ENCODE assay signal across 8 cellular contexts in the genomic region with DNA sequence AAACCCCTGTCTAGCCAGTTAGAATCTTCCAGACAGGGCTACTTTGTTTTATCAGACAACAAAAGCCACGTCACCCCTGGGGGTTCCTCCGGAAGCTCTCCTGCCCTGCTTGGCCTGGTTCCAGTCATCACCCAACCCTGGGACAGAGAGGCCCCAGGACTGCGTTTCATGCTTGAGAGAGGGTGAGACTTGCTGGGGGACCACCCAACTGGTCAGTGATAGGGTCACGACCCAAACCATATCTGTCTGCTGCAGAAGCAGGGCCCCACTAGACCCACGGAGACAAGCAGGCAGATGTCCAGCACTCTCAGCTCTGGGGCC. TPM values are rescaled to one million over a fixed set of nuclear protein-coding genes. Genes with fewer than 3 reads are reported as not detected.
DNase-seq lines count a peak whose midpoint lies in the region; ATAC-seq lines count a peak whose summit lies in the region.

No MANE protein-coding gene starts in this region.

- H3K9me3 Mint-ChIP-seq in activated naive CD4-positive, alpha-beta T cell treated with anti-CD3 and anti-CD28 coated beads for 36 hours: no peaks in the 10 kb centered on the region

- H3K9ac ChIP-seq in SK-N-MC (ENCODE audit: insufficient read length) (peak overlapping the region; percentile 71), mucosa of stomach (ENCODE audit: low read length) (peak overlapping the region; percentile 29)

- no peak overlapping the region for H3K27ac Mint-ChIP-seq in activated naive CD4-positive, alpha-beta T cell treated with anti-CD3 and anti-CD28 coated beads for 36 hours

- peak; percentile 53 for DNase-seq in activated naive CD4-positive, alpha-beta T cell treated with anti-CD3 and anti-CD28 coated beads for 36 hours
- DNase-seq in activated naive CD4-positive, alpha-beta T cell treated with anti-CD3 and anti-CD28 coated beads, Interleukin-2, amount 50 U/mL, for 16 hours: no peak
- no peak for DNase-seq in SK-N-MC (ENCODE audit: low read depth, low spot score)
- no peak for DNase-seq in HPDE6-E6E7 (ENCODE audit: extremely low spot score)

- H3K4me1 ChIP-seq in ectodermal cell (ENCODE audit: control insufficient read depth, insufficient read depth, low read length) (peaks cover 25% of the 10 kb centered on the region), mucosa of stomach (ENCODE audit: control insufficient read depth, insufficient read depth, low read length) (peaks cover 26% of the 10 kb centered on the region)

- peaks cover 17% of the 10 kb centered on the region for H3K4me1 Mint-ChIP-seq in activated naive CD4-positive, alpha-beta T cell treated with anti-CD3 and anti-CD28 coated beads for 36 hours (ENCODE audit: low read depth)

- H3K36me3 ChIP-seq in SK-N-MC (ENCODE audit: insufficient read depth, low read length) (no peaks in the 10 kb centered on the region; the same call in 1 of the 2 replicates), ectodermal cell (ENCODE audit: control insufficient read depth, insufficient read depth, low read length) (peaks cover 16% of the 10 kb centered on the region), mucosa of stomach (ENCODE audit: control insufficient read depth, insufficient read depth, low read length) (no peaks in the 10 kb centered on the region)

- H3K4me3 ChIP-seq in SK-N-MC: peak overlapping the region; percentile 78
- H3K4me3 ChIP-seq in ectodermal cell (ENCODE audit: insufficient read depth, low read depth, low read length): peak overlapping the region; percentile 72
- H3K4me3 ChIP-seq in mucosa of stomach (ENCODE audit: low read length): no peak overlapping the region

- no peak for ATAC-seq in HG03469 (IDR thresholded peaks at IDR 0.05; ENCODE audit: unreplicated experiment)
- ATAC-seq in GM19324 (IDR thresholded peaks at IDR 0.05; ENCODE audit: low FRiP score, unreplicated experiment): no peak

- WGBS in ectodermal cell, 2 experiments: 25 to 32% methylated on average over 5 of the region's 5 CpGs

- intact Hi-C loops in activated naive CD4-positive, alpha-beta T cell treated with anti-CD3 and anti-CD28 coated beads for 36 hours (cut with micrococcal nuclease): loop anchor here (10.0 kb wide), 2 partner anchors 512 to 812 kb away; partner anchors contain the start of genes DCP1A and SFMBT1

- peaks cover 2% of the 10 kb centered on the region for H3K36me3 Mint-ChIP-seq in activated naive CD4-positive, alpha-beta T cell treated with anti-CD3 and anti-CD28 coated beads for 36 hours (ENCODE audit: low read depth)

- no peaks in the 10 kb centered on the region for H3K27me3 ChIP-seq in ectodermal cell (ENCODE audit: control insufficient read depth, insufficient read depth, low read length, poor library complexity, severe bottlenecking)
- H3K27me3 ChIP-seq in mucosa of stomach (ENCODE audit: control insufficient read depth, insufficient read depth, low read length): no peaks in the 10 kb centered on the region

- H3K27ac ChIP-seq in SK-N-MC (no peak overlapping the region), ectodermal cell (ENCODE audit: insufficient read depth, low read depth, low read length, poor library complexity, severe bottlenecking) (no peak overlapping the region)

- peak overlapping the region; percentile 72 for H3K4me3 Mint-ChIP-seq in activated naive CD4-positive, alpha-beta T cell treated with anti-CD3 and anti-CD28 coated beads for 36 hours

- H3K27me3 Mint-ChIP-seq in activated naive CD4-positive, alpha-beta T cell treated with anti-CD3 and anti-CD28 coated beads for 36 hours (ENCODE audit: low read depth): no peaks in the 10 kb centered on the region

- H3K9me3 ChIP-seq in SK-N-MC (ENCODE audit: low read depth, low read length) (no peaks in the 10 kb centered on the region), ectodermal cell (ENCODE audit: control insufficient read depth, low read length) (no peaks in the 10 kb centered on the region), mucosa of stomach (ENCODE audit: control insufficient read depth, low read length) (no peaks in the 10 kb centered on the region)

- CTCF ChIA-PET in activated naive CD4-positive, alpha-beta T cell treated with anti-CD3 and anti-CD28 coated beads for 36 hours (lab: Charles Lee): no interaction called here

RNA-seq across cellular contexts. Expression of gene NT5DC2, which starts 1.2 kb away (rescaled TPM):
- total RNA-seq in activated naive CD4-positive, alpha-beta T cell treated with anti-CD3 and anti-CD28 coated beads for 36 hours: 10 to 100 TPM; 20.4 to 20.8 TPM
- polyA plus RNA-seq in ectodermal cell (2013, experiment 1 of 4): 412 TPM
- 418 TPM for polyA plus RNA-seq in ectodermal cell (2013, experiment 2 of 4)
- 326 TPM for polyA plus RNA-seq in ectodermal cell (2013, experiment 3 of 4)
- 332 TPM for polyA plus RNA-seq in ectodermal cell (2013, experiment 4 of 4)

RNA-seq across cellular contexts. Expression of gene UQCC5, which starts 3.9 kb away (rescaled TPM):
- total RNA-seq in activated naive CD4-positive, alpha-beta T cell treated with anti-CD3 and anti-CD28 coated beads for 36 hours: 10 to 100 TPM; 12.3 to 13.1 TPM
- polyA plus RNA-seq in ectodermal cell (2013, experiment 1 of 4): 38.8 TPM
- 30.7 TPM for polyA plus RNA-seq in ectodermal cell (2013, experiment 2 of 4)
- 27.2 TPM for polyA plus RNA-seq in ectodermal cell (2013, experiment 3 of 4)
- polyA plus RNA-seq in ectodermal cell (2013, experiment 4 of 4): 36.9 TPM

RNA-seq across cellular contexts. Expression of gene STAB1, which starts 37.3 kb away (rescaled TPM):
- under 1 TPM; 0.10 to 0.17 TPM for total RNA-seq in activated naive CD4-positive, alpha-beta T cell treated with anti-CD3 and anti-CD28 coated beads for 36 hours
- polyA plus RNA-seq in ectodermal cell (2013, experiment 1 of 4): not detected
- polyA plus RNA-seq in ectodermal cell (2013, experiment 2 of 4): 0.12 TPM
- polyA plus RNA-seq in ectodermal cell (2013, experiment 3 of 4): 0.27 TPM
- 0.28 TPM for polyA plus RNA-seq in ectodermal cell (2013, experiment 4 of 4)
